In the genomic region with DNA sequence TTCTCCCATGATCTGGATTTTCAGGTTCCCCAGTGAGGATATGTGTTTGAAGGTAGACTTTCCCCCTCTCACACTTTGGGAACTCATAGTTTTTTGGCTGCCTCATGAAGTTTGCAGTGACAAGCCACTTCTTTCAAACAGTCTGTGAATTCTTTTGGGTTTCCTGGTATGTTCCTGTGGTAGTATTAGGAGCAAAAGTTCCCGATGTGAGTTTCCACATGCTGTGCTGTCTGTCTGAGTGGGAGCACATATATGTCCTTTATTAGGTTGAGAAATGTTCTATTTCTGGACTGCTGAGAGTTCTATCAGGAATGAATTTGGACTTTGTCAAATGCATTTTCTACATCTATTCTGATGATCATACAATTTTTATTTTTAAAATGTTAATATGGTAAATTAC, we compare ENCODE assay signal across 20 cellular contexts.
DNase-seq lines count a peak whose midpoint lies in the region.
"Had no signal": no experiment of that assay in that cellular context is flagged by ENCODE, and none has a peak within 500 bp of the region (broad histone marks: within the 10 kb centered on the region; RNA-seq: fewer than 3 reads in every experiment).

No MANE protein-coding gene starts in this region.

- no peaks in the 10 kb centered on the region for H3K79me2 ChIP-seq in GM23248 (ENCODE audit: insufficient read depth)

- no peaks in the 10 kb centered on the region for H3K36me3 ChIP-seq in GM23248 (ENCODE audit: low read depth)
- H3K36me3 ChIP-seq: BE2C had no signal

- H3K4me1 ChIP-seq in GM23248 (ENCODE audit: insufficient read depth): no peaks in the 10 kb centered on the region; the same call in 1 of the 2 replicates
- H3K4me1 ChIP-seq: BE2C had no signal

- no peak overlapping the region for H3K4me2 ChIP-seq in GM23248 (ENCODE audit: unreplicated experiment)

- peaks cover 5% of the 10 kb centered on the region; the same call in 1 of the 2 replicates for H3F3A ChIP-seq in GM23248 (ENCODE audit: insufficient read depth)

- 5 to 21% methylated on average over 1 of the region's 1 CpG for WGBS in GM23248 (ENCODE audit: low coverage in 1 of 2, low lambda C conversion rate in 2 of 2, missing lambda C conversion rate in 2 of 2), 2 experiments

- H4K20me1 ChIP-seq in GM23248 (ENCODE audit: insufficient read depth): no peaks in the 10 kb centered on the region

- H3K27me3 ChIP-seq in GM23248 (replicated peaks; ENCODE audit: insufficient read depth): no peaks in the 10 kb centered on the region
- H3K27me3 ChIP-seq: BE2C had no signal

- DNase-seq in GM23248 (peak; percentile 10), astrocyte of the hippocampus (ENCODE audit: low read depth, low spot score) (peak; percentile 6), myocyte (ENCODE audit: low read depth) (peak; percentile 21), DMS79 (lab: John Stamatoyannopoulos, UW) (no peak), NOMO-1 treated with dmso at 0.1 percent for 144 hours (lab: John Stamatoyannopoulos, UW; ENCODE audit: unreplicated experiment) (no peak), DMS 273 treated with DMSO at 0.1 percent for 48 hours (lab: John Stamatoyannopoulos, UW) (no peak)
- DNase-seq in activated CD4-positive, alpha-beta T cell treated with anti-CD3 and anti-CD28 coated beads for 48 hours: no peak
- DNase-seq: ACHN; BE2C; Calu3; CD8-positive, alpha-beta T cell; DMS53; MV-4-11; NCI-H1694 treated with DMSO at 0.1 percent for 48 hours; NCI-H510A; NCI-H774; PC-3; SIG-M5 had no signal

- H3K27ac ChIP-seq in GM23248: no peak overlapping the region
- H3K27ac ChIP-seq: RWPE1 had no signal

- H3K4me3 ChIP-seq in GM23248: no peak overlapping the region
- H3K4me3 ChIP-seq: K562 had no signal

- no peak overlapping the region for H3K9ac ChIP-seq in GM23248

- no peaks in the 10 kb centered on the region for H3K9me2 ChIP-seq in GM23248 (ENCODE audit: insufficient read depth)

- in situ Hi-C loops in GM23248 (cut with MboI): no loop called here

- no peak overlapping the region for H2AFZ ChIP-seq in GM23248

- H3K9me3 ChIP-seq in GM23248 (ENCODE audit: low read depth): no peaks in the 10 kb centered on the region
- H3K9me3 ChIP-seq: BE2C had no signal

Comparison
In these comparisons a context has a peak if more than half of its experiments do, and no peak if none do; other contexts are left out.
1. DNase-seq: peak in GM23248 (single experiment), astrocyte of the hippocampus (single experiment) and myocyte (single experiment); none in activated CD4-positive, alpha-beta T cell treated with anti-CD3 and anti-CD28 coated beads for 48 hours (single experiment), DMS79 (single experiment), NOMO-1 treated with dmso at 0.1 percent for 144 hours (single experiment) and DMS 273 treated with DMSO at 0.1 percent for 48 hours (single experiment).